Comparison of ENCODE assay signal across 20 cellular contexts in the genomic region with DNA sequence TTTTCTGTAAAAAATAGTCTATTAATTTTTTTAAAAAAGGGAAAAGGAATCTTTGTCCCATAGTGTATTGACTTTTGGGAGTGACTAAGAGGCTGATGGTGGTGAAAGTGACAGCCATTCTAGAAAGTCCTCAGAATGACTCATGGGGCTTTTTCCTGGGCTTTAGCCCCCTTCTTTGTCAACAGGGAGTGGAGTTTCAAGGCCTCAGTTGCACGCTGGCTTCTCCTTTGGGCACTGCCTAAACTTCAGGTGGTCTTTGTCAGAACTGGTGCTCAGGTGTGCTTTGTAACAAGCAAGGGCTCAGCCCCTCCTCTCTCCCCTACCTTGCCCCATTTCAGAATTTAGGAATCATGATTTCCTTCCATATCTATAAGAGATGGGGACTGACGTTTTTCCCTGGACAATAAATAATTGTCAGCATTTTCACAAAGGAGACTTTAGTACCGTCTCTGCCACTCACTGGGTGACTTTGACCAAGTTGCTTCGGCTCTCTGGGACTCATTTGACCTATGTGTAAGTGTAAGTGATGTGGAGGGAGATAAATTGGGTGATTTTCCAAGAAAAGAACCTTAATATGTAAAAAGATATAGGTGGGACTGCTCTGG.
DNase-seq lines count a peak whose midpoint lies in the region; ATAC-seq, FAIRE-seq and TF ChIP-seq lines count a peak whose summit lies in the region.
"Had no signal": no experiment of that assay in that cellular context is flagged by ENCODE, and none has a peak within 500 bp of the region (broad histone marks: within the 10 kb centered on the region; RNA-seq: fewer than 3 reads in every experiment).

No MANE protein-coding gene starts in this region.

- H3K4me3 ChIP-seq in heart right ventricle (no peak overlapping the region), SJSA1 (no peak overlapping the region), hepatocyte (no peak overlapping the region), tibial artery (no peak overlapping the region)
- H3K4me3 ChIP-seq: adrenal gland, psoas muscle had no signal

- WGBS in heart right ventricle, 2 donors = 93 to 98% methylated on average over 4 of the region's 4 CpGs
- WGBS in hepatocyte (ENCODE audit: low lambda C conversion rate, missing lambda C conversion rate) = 77% methylated on average over 4 of the region's 4 CpGs

- no peaks in the 10 kb centered on the region for H4K20me1 ChIP-seq in hepatocyte (ENCODE audit: insufficient read depth, poor library complexity, severe bottlenecking)

- H3K27ac ChIP-seq in heart right ventricle = peak overlapping the region in 8 of 10 donors; percentile 74 to 89 (median 84)
- peak overlapping the region; percentile 28; the same call in 1 of the 2 replicates for H3K27ac ChIP-seq in SJSA1
- peak overlapping the region; percentile 80 for H3K27ac ChIP-seq in hepatocyte
- peak overlapping the region; percentile 71 to 80 for H3K27ac ChIP-seq in tibial artery
- H3K27ac ChIP-seq: neutrophil had no signal

- intact Hi-C loops in heart right ventricle (cut with DNase I) (loop anchor here in 3 of 10 donors (5.0 to 10.0 kb wide), 2 partner anchors 35 to 63 kb away; partner anchors contain the start of gene IGFBP2 (in 1 of the 3)), Right ventricle myocardium inferior (cut with DNase I) (loop anchor here (10.0 kb wide), 1 partner anchor 63 kb away; the partner anchor contains the start of gene IGFBP2), tibial artery (cut with DNase I; ENCODE audit: low total_unique reads) (no loop called here)

- no peaks in the 10 kb centered on the region for H3K36me3 ChIP-seq in heart right ventricle
- no peaks in the 10 kb centered on the region for H3K36me3 ChIP-seq in SJSA1
- no peaks in the 10 kb centered on the region for H3K36me3 ChIP-seq in hepatocyte (replicated peaks; ENCODE audit: insufficient read depth, low read depth)
- H3K36me3 ChIP-seq in tibial artery = no peaks in the 10 kb centered on the region
- H3K36me3 ChIP-seq: adrenal gland, BE2C, neutrophil had no signal

- H3K9me2 ChIP-seq in hepatocyte (replicated peaks; ENCODE audit: insufficient read depth) = no peaks in the 10 kb centered on the region

- H3K4me2 ChIP-seq in hepatocyte = no peak overlapping the region

- no peak for DNase-seq in heart right ventricle
- DNase-seq in Right ventricle myocardium inferior (ENCODE audit: missing footprints) = no peak
- DNase-seq in SJSA1 (ENCODE audit: low read depth in 1 of 2, low spot score in 2 of 2) = peak in 1 of 2 experiments; percentile 30
- no peak for DNase-seq in hepatocyte (ENCODE audit: low spot score)
- no peak for DNase-seq in tibial artery
- no peak for DNase-seq in urothelium cell line (ENCODE audit: low spot score)
- DNase-seq: activated CD8-positive, alpha-beta memory T cell treated with anti-CD3 and anti-CD28 coated beads, Interleukin-2, amount 50 U/mL, for 48 hours; activated gamma-delta T cell treated with Interleukin-2 at 50 U/mL for 16 hours; adrenal gland; BE2C; H9; mesendoderm; NCI-H1092 treated with DMSO at 0.1 percent for 48 hours; NCI-H2029 treated with DMSO at 0.1 percent for 48 hours; psoas muscle; T1000 had no signal

- no peak overlapping the region for H2AFZ ChIP-seq in hepatocyte

- H3K4me1 ChIP-seq in heart right ventricle (peaks cover 5 to 35% (median 25%) of the 10 kb centered on the region in 9 donors), SJSA1 (replicated peaks) (peaks cover 39% of the 10 kb centered on the region), hepatocyte (ENCODE audit: insufficient read depth) (peaks cover 13% of the 10 kb centered on the region), tibial artery (peaks cover 0 to 53% (median 27%) of the 10 kb centered on the region in 4 donors)
- H3K4me1 ChIP-seq: BE2C had no signal

- H3K9me3 ChIP-seq in heart right ventricle = peaks cover 0 to 10% (median 0%) of the 10 kb centered on the region in 11 donors
- H3K9me3 ChIP-seq in SJSA1 (replicated peaks) = no peaks in the 10 kb centered on the region
- peaks cover 4% of the 10 kb centered on the region for H3K9me3 ChIP-seq in hepatocyte (ENCODE audit: low read depth)
- H3K9me3 ChIP-seq in tibial artery = no peaks in the 10 kb centered on the region
- H3K9me3 ChIP-seq: adrenal gland, BE2C, neutrophil, psoas muscle had no signal

- no peak for ATAC-seq in heart right ventricle
- no peak for ATAC-seq in Right ventricle myocardium inferior
- no peak for ATAC-seq in GM21447 (IDR thresholded peaks at IDR 0.05; ENCODE audit: unreplicated experiment)
- no peak for ATAC-seq in GM21737 (IDR thresholded peaks at IDR 0.05; ENCODE audit: unreplicated experiment)
- ATAC-seq: psoas muscle had no signal

- TF ChIP-seq CTCF in heart right ventricle (IDR thresholded peaks at IDR 0.05) (no peak), hepatocyte (IDR thresholded peaks at IDR 0.05; ENCODE audit: poor library complexity) (no peak), tibial artery (IDR thresholded peaks at IDR 0.05) (no peak)

- H3K27me3 ChIP-seq in heart right ventricle = no peaks in the 10 kb centered on the region
- H3K27me3 ChIP-seq in SJSA1 (replicated peaks) = no peaks in the 10 kb centered on the region
- no peaks in the 10 kb centered on the region for H3K27me3 ChIP-seq in hepatocyte
- no peaks in the 10 kb centered on the region for H3K27me3 ChIP-seq in tibial artery
- H3K27me3 ChIP-seq: adrenal gland, BE2C had no signal

- no peaks in the 10 kb centered on the region for H3K79me2 ChIP-seq in hepatocyte

- FAIRE-seq in urothelium cell line (lab: Jason Lieb, UNC) = no peak
- FAIRE-seq: endometrium had no signal

Comparison
In these comparisons a context has a peak if more than half of its experiments do, and no peak if none do; other contexts are left out.
1. H3K27ac ChIP-seq: peak in every context shown above with its lines; median percentile 84 in heart right ventricle; 80 in hepatocyte; 76 in tibial artery; 28 in SJSA1.